ENCODE assay signal across 9 cellular contexts in genomic region chr12:2154050-2154449, GRCh38.
DNase-seq lines count a peak whose midpoint lies in the region; TF ChIP-seq lines count a peak whose summit lies in the region.
"Had no signal": no experiment of that assay in that cellular context is flagged by ENCODE, and none has a peak within 500 bp of the region (broad histone marks: within the 10 kb centered on the region; RNA-seq: fewer than 3 reads in every experiment).

No MANE protein-coding gene starts in this region.

- POLR2A ChIA-PET in OCI-LY7 (lab: Charles Lee): no interaction called here

- H3K27me3 ChIP-seq in dorsolateral prefrontal cortex (no peaks in the 10 kb centered on the region), uterus (no peaks in the 10 kb centered on the region)
- H3K27me3 ChIP-seq: colonic mucosa had no signal

- DNase-seq in M059J (ENCODE audit: low read depth): peak; percentile 68
- DNase-seq in dorsolateral prefrontal cortex: no peak
- DNase-seq in uterus: no peak
- DNase-seq in NCI-H1436 treated with DMSO at 0.1 percent for 48 hours (lab: John Stamatoyannopoulos, UW): no peak
- no peak for DNase-seq in OCI-LY7 (ENCODE audit: low spot score)
- DNase-seq in activated CD8-positive, alpha-beta memory T cell treated with anti-CD3 and anti-CD28 coated beads, Interleukin-2, amount 50 U/mL, for 48 hours: no peak
- DNase-seq: activated CD4-positive, alpha-beta T cell treated with anti-CD3 and anti-CD28 coated beads for 36 hours; colonic mucosa had no signal

- H3K36me3 ChIP-seq in mesodermal cell (ENCODE audit: control insufficient read depth, insufficient read depth, low read length) (no peaks in the 10 kb centered on the region), uterus (no peaks in the 10 kb centered on the region), OCI-LY7 (ENCODE audit: insufficient read depth, low read length) (no peaks in the 10 kb centered on the region)
- H3K36me3 ChIP-seq: colonic mucosa had no signal

- H3K79me2 ChIP-seq in OCI-LY7 (ENCODE audit: insufficient read depth, low read depth, low read length): no peaks in the 10 kb centered on the region

- no peaks in the 10 kb centered on the region for H3K9me2 ChIP-seq in OCI-LY7 (ENCODE audit: insufficient read depth, low read length)

- H3K27ac ChIP-seq in dorsolateral prefrontal cortex: peak overlapping the region in 47 of 59 donors; percentile 10 to 78 (median 52)
- peak overlapping the region; percentile 78 for H3K27ac ChIP-seq in mesodermal cell (ENCODE audit: low read depth, low read length, severe bottlenecking)
- H3K27ac ChIP-seq in uterus: peak overlapping the region; percentile 59 to 64
- no peak overlapping the region for H3K27ac ChIP-seq in OCI-LY7 (ENCODE audit: low read depth, low read length, poor library complexity, severe bottlenecking)
- H3K27ac ChIP-seq: colonic mucosa had no signal

- 71 to 84% methylated on average over 5 to 6 of the region's 9 CpGs for WGBS in mesodermal cell (ENCODE audit: insufficient coverage in 2 of 2), 2 experiments

- intact Hi-C loops in dorsolateral prefrontal cortex (cut with DNase I): no loop called here
- intact Hi-C loops in uterus (cut with DNase I; ENCODE audit: low total_unique reads): loop anchor here (10.0 kb wide), 1 partner anchor 89 kb away; no protein-coding TSS in a partner anchor
- intact Hi-C loops in OCI-LY7 (cut with micrococcal nuclease; ENCODE audit: unreplicated experiment): no loop called here

- peak overlapping the region in 5 of 59 donors; percentile 10 to 24 (median 11) for H3K4me3 ChIP-seq in dorsolateral prefrontal cortex
- no peak overlapping the region for H3K4me3 ChIP-seq in mesodermal cell (ENCODE audit: extremely low read depth, insufficient read depth, low read length, poor library complexity, severe bottlenecking)
- no peak overlapping the region for H3K4me3 ChIP-seq in uterus
- H3K4me3 ChIP-seq in OCI-LY7 (ENCODE audit: low read depth, low read length, poor library complexity, severe bottlenecking): no peak overlapping the region
- H3K4me3 ChIP-seq: colonic mucosa had no signal

- H2AFZ ChIP-seq in OCI-LY7 (ENCODE audit: low read length): no peak overlapping the region

- no peak for TF ChIP-seq POLR2A in uterus (IDR thresholded peaks at IDR 0.05)

- BruUV-seq in OCI-LY7 (replicated peaks; lab: Mats Ljungman, UMichigan): no TSS peak

- TF ChIP-seq CTCF in dorsolateral prefrontal cortex (IDR thresholded peaks at IDR 0.05 in 54 of 56, conservative IDR thresholded peaks at IDR 0.05 in 2 of 56; ENCODE audit: low read depth in 1 of 56, partially characterized antibody in 56 of 56) (no peak), uterus (IDR thresholded peaks at IDR 0.05) (no peak), OCI-LY7 (conservative IDR thresholded peaks at IDR 0.05; ENCODE audit: low read length) (no peak)

- H4K20me1 ChIP-seq in OCI-LY7 (ENCODE audit: insufficient read depth, low read length): no peaks in the 10 kb centered on the region

- no peak overlapping the region for H3K4me2 ChIP-seq in OCI-LY7 (ENCODE audit: low read length)

- H3K9me3 ChIP-seq in mesodermal cell (ENCODE audit: control insufficient read depth, low read length) (no peaks in the 10 kb centered on the region), uterus (no peaks in the 10 kb centered on the region), OCI-LY7 (ENCODE audit: low read length) (no peaks in the 10 kb centered on the region)
- H3K9me3 ChIP-seq: colonic mucosa had no signal

- peaks cover 23% of the 10 kb centered on the region for H3K4me1 ChIP-seq in mesodermal cell (ENCODE audit: control insufficient read depth, insufficient read depth, low read length, poor library complexity, severe bottlenecking)
- no peaks in the 10 kb centered on the region for H3K4me1 ChIP-seq in uterus
- H3K4me1 ChIP-seq in OCI-LY7 (ENCODE audit: insufficient read depth, low read length, poor library complexity, severe bottlenecking): peaks cover 6% of the 10 kb centered on the region
- H3K4me1 ChIP-seq: colonic mucosa had no signal

- CTCF ChIA-PET in OCI-LY7 (lab: Charles Lee; ENCODE audit: unreplicated experiment): no interaction called here
